In genomic region chr20:38073307-38074010, GRCh38 we compare ENCODE assay signal across 9 cellular contexts.
DNase-seq lines count a peak whose midpoint lies in the region; ATAC-seq and TF ChIP-seq lines count a peak whose summit lies in the region.
"Had no signal": no experiment of that assay in that cellular context is flagged by ENCODE, and none has a peak within 500 bp of the region (broad histone marks: within the 10 kb centered on the region; RNA-seq: fewer than 3 reads in every experiment).

No MANE protein-coding gene starts in this region.

- H4K20me1 ChIP-seq in OCI-LY1 (ENCODE audit: insufficient read depth, low read length), result no peaks in the 10 kb centered on the region

- no peaks in the 10 kb centered on the region for H3K9me2 ChIP-seq in OCI-LY1 (ENCODE audit: low read depth, low read length)

- H3K27ac ChIP-seq in OCI-LY1 (ENCODE audit: low read depth, low read length, poor library complexity, severe bottlenecking), result no peak overlapping the region
- H3K27ac ChIP-seq: BLaER1 had no signal

- ATAC-seq in HG03060 (IDR thresholded peaks at IDR 0.05; ENCODE audit: low read depth, unreplicated experiment), result peak; percentile 48
- no peak for ATAC-seq in central memory CD8-positive, alpha-beta T cell (replicated peaks; ENCODE audit: extremely low read depth, poor library complexity, severe bottlenecking)
- ATAC-seq in stimulated activated naive CD8-positive, alpha-beta T cell treated with anti-CD3 and anti-CD28 coated beads, Interleukin-15, amount 100 ng/mL, for 72 hours, result peak; percentile 62

- H3K36me3 ChIP-seq in OCI-LY1 (ENCODE audit: insufficient read depth, low read length), result peaks cover 99% of the 10 kb centered on the region

- peak overlapping the region; percentile 78 for H3K27ac Mint-ChIP-seq in central memory CD8-positive, alpha-beta T cell (ENCODE audit: low read depth)
- no peak overlapping the region for H3K27ac Mint-ChIP-seq in stimulated activated naive CD8-positive, alpha-beta T cell treated with anti-CD3 and anti-CD28 coated beads, Interleukin-15, amount 100 ng/mL, for 72 hours

- no peak overlapping the region for H2AFZ ChIP-seq in OCI-LY1 (ENCODE audit: low read length)

- no peak overlapping the region for H3K4me3 Mint-ChIP-seq in central memory CD8-positive, alpha-beta T cell
- H3K4me3 Mint-ChIP-seq in stimulated activated naive CD8-positive, alpha-beta T cell treated with anti-CD3 and anti-CD28 coated beads, Interleukin-15, amount 100 ng/mL, for 72 hours, result no peak overlapping the region

- H3K4me2 ChIP-seq in OCI-LY1 (ENCODE audit: low read length), result no peak overlapping the region
- H3K4me2 ChIP-seq: BLaER1 had no signal

- H3K4me1 ChIP-seq in OCI-LY1 (ENCODE audit: insufficient read depth, low read length, severe bottlenecking), result no peaks in the 10 kb centered on the region

- H3K9me3 Mint-ChIP-seq in central memory CD8-positive, alpha-beta T cell, result no peaks in the 10 kb centered on the region
- H3K9me3 Mint-ChIP-seq in stimulated activated naive CD8-positive, alpha-beta T cell treated with anti-CD3 and anti-CD28 coated beads, Interleukin-15, amount 100 ng/mL, for 72 hours, result no peaks in the 10 kb centered on the region

- no peaks in the 10 kb centered on the region for H3K27me3 ChIP-seq in OCI-LY1 (ENCODE audit: insufficient read depth, low read length)
- H3K27me3 ChIP-seq: BLaER1 had no signal

- DNase-seq in DMS153 treated with DMSO at 0.1 percent for 48 hours (lab: John Stamatoyannopoulos, UW; ENCODE audit: unreplicated experiment) (peak; percentile 15), DMS153 (lab: John Stamatoyannopoulos, UW) (no peak), kidney tubule cell (ENCODE audit: low spot score) (peak; percentile 76), posterior cingulate gyrus (no peak)
- peak in 1 of 2 donors; percentile 25 for DNase-seq in central memory CD8-positive, alpha-beta T cell (ENCODE audit: low spot score in 2 of 2)
- peak; percentile 11 to 24 for DNase-seq in stimulated activated naive CD8-positive, alpha-beta T cell treated with anti-CD3 and anti-CD28 coated beads, Interleukin-15, amount 100 ng/mL, for 72 hours

- H3K4me1 Mint-ChIP-seq in central memory CD8-positive, alpha-beta T cell, result peaks cover 26% of the 10 kb centered on the region
- H3K4me1 Mint-ChIP-seq in stimulated activated naive CD8-positive, alpha-beta T cell treated with anti-CD3 and anti-CD28 coated beads, Interleukin-15, amount 100 ng/mL, for 72 hours, result peaks cover 16% of the 10 kb centered on the region

- no peak overlapping the region for H3K9ac ChIP-seq in OCI-LY1 (ENCODE audit: low read length)
- H3K9ac ChIP-seq: BLaER1 had no signal

- peaks cover 47% of the 10 kb centered on the region for H3K36me3 Mint-ChIP-seq in central memory CD8-positive, alpha-beta T cell (ENCODE audit: insufficient read depth)

- intact Hi-C loops in posterior cingulate gyrus (cut with DNase I), result no loop called here

- no peak overlapping the region for H3K4me3 ChIP-seq in OCI-LY1 (ENCODE audit: low read depth, low read length, poor library complexity, severe bottlenecking)
- H3K4me3 ChIP-seq: BLaER1 had no signal

- no peaks in the 10 kb centered on the region for H3F3A ChIP-seq in OCI-LY1 (ENCODE audit: insufficient read depth, low read length)

- H3K79me2 ChIP-seq in OCI-LY1 (ENCODE audit: insufficient read depth, low read length), result no peaks in the 10 kb centered on the region

- no peaks in the 10 kb centered on the region for H3K27me3 Mint-ChIP-seq in central memory CD8-positive, alpha-beta T cell
- H3K27me3 Mint-ChIP-seq in stimulated activated naive CD8-positive, alpha-beta T cell treated with anti-CD3 and anti-CD28 coated beads, Interleukin-15, amount 100 ng/mL, for 72 hours, result no peaks in the 10 kb centered on the region

- peak; percentile 42; the same call in 1 of the 2 replicates for TF ChIP-seq CTCF in OCI-LY1 (IDR thresholded peaks at IDR 0.05; ENCODE audit: low read length)

- H3K9me3 ChIP-seq in OCI-LY1 (ENCODE audit: low read length), result peaks cover 43% of the 10 kb centered on the region

Comparison
In these comparisons a context has a peak if more than half of its experiments do, and no peak if none do; other contexts are left out.
1. DNase-seq: peak in DMS153 treated with DMSO at 0.1 percent for 48 hours (single experiment), kidney tubule cell (single experiment) and stimulated activated naive CD8-positive, alpha-beta T cell treated with anti-CD3 and anti-CD28 coated beads, Interleukin-15, amount 100 ng/mL, for 72 hours (2 of 2); none in DMS153 (single experiment) and posterior cingulate gyrus (0 of 10).